ENCODE assay signal across 8 cellular contexts in the genomic region with DNA sequence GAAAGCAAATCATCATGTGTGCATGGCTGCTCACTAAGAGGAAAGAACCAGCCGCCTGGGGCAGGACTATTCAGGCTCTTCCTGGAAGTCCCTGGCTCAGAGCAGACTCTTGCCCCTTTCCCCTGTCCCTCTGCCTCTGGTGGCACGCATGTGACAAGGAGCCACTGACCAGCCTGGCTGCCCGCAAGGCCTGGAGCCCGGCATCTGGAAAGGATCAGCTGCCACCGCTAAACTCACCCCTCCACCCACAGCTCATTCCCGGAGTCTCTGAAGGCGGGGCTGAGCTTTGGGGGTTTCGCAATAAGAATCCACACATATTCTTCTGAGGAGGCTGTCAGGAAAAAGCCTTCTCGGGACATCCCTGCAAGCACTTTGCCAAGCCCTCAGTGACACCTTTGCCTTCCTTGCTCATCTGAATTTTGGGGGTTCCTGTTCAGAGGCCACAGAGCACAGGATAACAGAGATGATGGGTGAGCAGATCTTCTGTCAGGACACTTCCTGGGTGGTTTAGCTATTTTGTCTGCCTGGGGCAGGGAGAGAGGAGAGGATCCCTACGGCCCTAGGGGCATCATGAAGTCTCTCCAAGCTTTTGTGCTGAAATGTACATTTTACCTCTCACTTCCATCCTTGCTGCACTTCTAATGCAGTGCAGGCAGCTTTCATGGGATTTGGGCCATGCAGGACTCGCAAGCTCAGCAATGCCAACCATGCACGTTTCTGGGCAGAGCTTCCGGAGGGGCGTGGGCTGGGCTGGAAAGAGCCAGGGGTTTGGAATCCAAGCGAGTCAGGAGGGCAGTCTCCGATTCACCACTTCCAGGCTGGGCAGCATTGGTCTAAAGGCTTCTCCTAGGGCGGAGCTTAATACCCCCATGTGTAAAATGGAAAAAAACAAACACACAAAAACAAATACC.
DNase-seq lines count a peak whose midpoint lies in the region; ATAC-seq and TF ChIP-seq lines count a peak whose summit lies in the region.

No MANE protein-coding gene starts in this region.

- CTCF ChIA-PET in A673 (lab: Charles Lee), result interaction anchor here (0.5 to 0.7 kb wide), 3 partner anchors 156 to 457 kb away, joined by 3 to 6 read pairs (median 3); no protein-coding TSS in a partner anchor

- TF ChIP-seq POLR2A in testis (IDR thresholded peaks at IDR 0.05), result no peak

- peak overlapping the region; percentile 61 for H3K9ac ChIP-seq in HUES6 (ENCODE audit: low read length)

- H3K4me3 ChIP-seq in A673 (ENCODE audit: low read depth, low read length, poor library complexity, severe bottlenecking), result peak overlapping the region; percentile 29
- H3K4me3 ChIP-seq in HUES6 (ENCODE audit: low read depth, low read length), result peak overlapping the region; percentile 35; the same call in 1 of the 2 replicates
- no peak overlapping the region for H3K4me3 ChIP-seq in testis

- 43 to 49% methylated on average over 15 to 17 of the region's 17 CpGs for WGBS in testis, 2 donors

- POLR2A ChIA-PET in A673 (lab: Charles Lee; ENCODE audit: low non-redundant PET), result interaction anchor here (0.7 to 0.9 kb wide), 2 partner anchors 118 to 384 kb away, joined by 5 to 6 read pairs; no protein-coding TSS in a partner anchor

- DNase-seq in A673 (ENCODE audit: low spot score) (peak; percentile 88), T47D (ENCODE audit: low read depth in 1 of 2, low spot score in 1 of 2) (peak; percentile 52 to 95), left colon (peak; percentile 67 to 87), testis (peak; percentile 51), T-helper 1 cell (no peak)
- DNase-seq in activated CD4-positive, CD25-positive, alpha-beta regulatory T cell (lab: John Stamatoyannopoulos, UW), result no peak

- in situ Hi-C loops in T47D (cut with HindIII; ENCODE audit: low pct_unique_long_range_greater_than_20kb, low sequenced_read_pairs), result no loop called here

- intact Hi-C loops in A673 (cut with micrococcal nuclease; ENCODE audit: unreplicated experiment), result loop anchor here (1.0 kb wide), 1 partner anchor 158 kb away; no protein-coding TSS in a partner anchor
- intact Hi-C loops in left colon (cut with DNase I, micrococcal nuclease), result no loop called here
- intact Hi-C loops in testis (cut with DNase I; ENCODE audit: low total_unique reads), result no loop called here

- peaks cover 11% of the 10 kb centered on the region for H3K4me1 ChIP-seq in A673 (ENCODE audit: insufficient read depth, low read length, poor library complexity, severe bottlenecking)
- H3K4me1 ChIP-seq in HUES6 (ENCODE audit: control insufficient read depth, insufficient read depth, low read length), result peaks cover 27% of the 10 kb centered on the region
- H3K4me1 ChIP-seq in testis, result peaks cover 4% of the 10 kb centered on the region

- H3K9me3 ChIP-seq in A673 (ENCODE audit: low read depth, low read length, poor library complexity, severe bottlenecking), result no peaks in the 10 kb centered on the region
- H3K9me3 ChIP-seq in HUES6 (ENCODE audit: control insufficient read depth, insufficient read depth, low read depth, low read length), result peaks cover 4% of the 10 kb centered on the region; the same call in 1 of the 2 replicates
- no peaks in the 10 kb centered on the region for H3K9me3 ChIP-seq in testis

- ATAC-seq in left colon (peak; percentile 69), HG02642 (IDR thresholded peaks at IDR 0.05; ENCODE audit: poor library complexity, unreplicated experiment) (no peak)

- TF ChIP-seq CTCF in A673 (conservative IDR thresholded peaks at IDR 0.05; ENCODE audit: low read depth, low read length) (no peak), testis (IDR thresholded peaks at IDR 0.05) (no peak)

- no TSS peak for BruUV-seq in A673 (replicated peaks; lab: Mats Ljungman, UMichigan)

- H3K27me3 ChIP-seq in A673 (replicated peaks; ENCODE audit: insufficient read depth, low read depth, low read length, poor library complexity) (no peaks in the 10 kb centered on the region), HUES6 (ENCODE audit: control insufficient read depth, insufficient read depth, low read length) (no peaks in the 10 kb centered on the region), testis (no peaks in the 10 kb centered on the region)

- H3K27ac ChIP-seq in A673 (ENCODE audit: low read depth, low read length, poor library complexity, severe bottlenecking) (peak overlapping the region; percentile 31), HUES6 (ENCODE audit: low read depth, low read length) (no peak overlapping the region), testis (no peak overlapping the region)

- no peaks in the 10 kb centered on the region for H3K36me3 ChIP-seq in A673 (ENCODE audit: insufficient read depth, low read length, poor library complexity, severe bottlenecking)
- no peaks in the 10 kb centered on the region for H3K36me3 ChIP-seq in HUES6 (ENCODE audit: control insufficient read depth, insufficient read depth, low read length)
- H3K36me3 ChIP-seq in testis (ENCODE audit: low read depth, missing control alignments), result no peaks in the 10 kb centered on the region

Comparison
In these comparisons a context has a peak if more than half of its experiments do, and no peak if none do; other contexts are left out.
1. DNase-seq: peak in A673 (single experiment), T47D (2 of 2), left colon (2 of 2) and testis (single experiment); none in activated CD4-positive, CD25-positive, alpha-beta regulatory T cell (0 of 4) and T-helper 1 cell (0 of 5).
2. H3K4me3 ChIP-seq: peak in A673 (single experiment) and HUES6 (single experiment); none in testis (0 of 2).